ENCODE assay signal across 1 cellular context in genomic region chr20:47358672-47359532, GRCh38.
TF ChIP-seq lines count a peak whose summit lies in the region.

No MANE protein-coding gene starts in this region.

TF ChIP-seq in HepG2, 621 proteins besides CTCF, POLR2A, EP300 and RAD21 (continued from another document and continues in another):
- TF ChIP-seq TFDP1 (CRISPR knock-in tag; IDR thresholded peaks at IDR 0.05; ENCODE audit: borderline replicate concordance) (peak; percentile 52), ZNF773 (CRISPR knock-in tag; IDR thresholded peaks at IDR 0.05; ENCODE audit: borderline replicate concordance) (peak; percentile 93), PRDM4 (CRISPR knock-in tag; IDR thresholded peaks at IDR 0.05; ENCODE audit: borderline replicate concordance) (no peak), HNRNPH1 (optimal IDR thresholded peaks at IDR 0.05; ENCODE audit: low read depth, low read length) (peak; percentile 29), ZBTB43 (CRISPR knock-in tag; conservative IDR thresholded peaks at IDR 0.05) (peak; percentile 94), ZC3H4 (CRISPR knock-in tag; IDR thresholded peaks at IDR 0.05; ENCODE audit: borderline replicate concordance) (peak; percentile 99), ZNF782 (CRISPR knock-in tag; IDR thresholded peaks at IDR 0.05; ENCODE audit: borderline replicate concordance) (peak; percentile 96), RAD51 (IDR thresholded peaks at IDR 0.05; ENCODE audit: borderline replicate concordance) (no peak), ZNF691 (CRISPR knock-in tag; IDR thresholded peaks at IDR 0.05; ENCODE audit: borderline replicate concordance, low read depth) (peak; percentile 96), ZNF777 (CRISPR knock-in tag; IDR thresholded peaks at IDR 0.05) (peak; percentile 68; the same call in 1 of the 2 replicates), XRCC5 (optimal IDR thresholded peaks at IDR 0.05; ENCODE audit: low read length) (peak; percentile 95), HCFC1 (IDR thresholded peaks at IDR 0.05; ENCODE audit: low read depth, low read length) (no peak), ZNF724P (CRISPR knock-in tag; IDR thresholded peaks at IDR 0.05; ENCODE audit: borderline replicate concordance) (no peak), HDAC1 (CRISPR knock-in tag; IDR thresholded peaks at IDR 0.05) (peak; percentile 89), SIX1 (CRISPR knock-in tag; IDR thresholded peaks at IDR 0.05; ENCODE audit: borderline replicate concordance) (peak; percentile 80; the same call in 1 of the 2 replicates), STAT6 (CRISPR knock-in tag; IDR thresholded peaks at IDR 0.05; ENCODE audit: borderline replicate concordance) (peak; percentile 63; the same call in 1 of the 2 replicates), ZNF263 (CRISPR knock-in tag; IDR thresholded peaks at IDR 0.05) (peak; percentile 48; the same call in 1 of the 2 replicates), SKI (IDR thresholded peaks at IDR 0.05; ENCODE audit: partially characterized antibody) (peak; percentile 88), SNRNP70 (IDR thresholded peaks at IDR 0.05; ENCODE audit: low read depth, low read length) (no peak), SP5 (CRISPR knock-in tag; IDR thresholded peaks at IDR 0.05; ENCODE audit: borderline replicate concordance, low read depth) (peak; percentile 91), HNF4G (IDR thresholded peaks at IDR 0.05; ENCODE audit: borderline replicate concordance, low read depth, low read length) (peak; percentile 94), HNF4G (CRISPR knock-in tag; IDR thresholded peaks at IDR 0.05; ENCODE audit: borderline replicate concordance, low read depth) (peak; percentile 84), HIC2 (CRISPR knock-in tag; IDR thresholded peaks at IDR 0.05; ENCODE audit: low read depth) (peak; percentile 93), RFX5 (IDR thresholded peaks at IDR 0.05; ENCODE audit: low read depth, low read length) (peak; percentile 32; the same call in 1 of the 2 replicates), ARNT (IDR thresholded peaks at IDR 0.05) (no peak), ZNF451 (CRISPR knock-in tag; IDR thresholded peaks at IDR 0.05) (peak; percentile 87), PHF8 (CRISPR knock-in tag; IDR thresholded peaks at IDR 0.05) (peak; percentile 76), GMEB2 (CRISPR knock-in tag; IDR thresholded peaks at IDR 0.05; ENCODE audit: low read depth) (0 out of 2 replicates have a peak, but pooled peaks have one; percentile 14), ZNF564 (CRISPR knock-in tag; IDR thresholded peaks at IDR 0.05) (no peak; the same call in 1 of the 2 replicates), MXD4 (CRISPR knock-in tag; IDR thresholded peaks at IDR 0.05) (peak; percentile 81), TCF12 (IDR thresholded peaks at IDR 0.05) (no peak), TCF12 (CRISPR knock-in tag; IDR thresholded peaks at IDR 0.05) (no peak; the same call in 1 of the 2 replicates), ZBTB26 (CRISPR knock-in tag; IDR thresholded peaks at IDR 0.05; ENCODE audit: borderline replicate concordance) (no peak; the same call in none of the 2 replicates), ZBTB40 (IDR thresholded peaks at IDR 0.05) (no peak), ZBTB40 (CRISPR knock-in tag; IDR thresholded peaks at IDR 0.05) (peak; percentile 95)
